ENCODE assay signal across 9 cellular contexts in genomic region chr14:63745858-63746425, GRCh38. TPM values are rescaled to one million over a fixed set of nuclear protein-coding genes. Genes with fewer than 3 reads are reported as not detected.
A peak's percentile ranks its signal among the peaks of the same experiment; 100 is the strongest.
DNase-seq lines count a peak whose midpoint lies in the region; ATAC-seq, FAIRE-seq and TF ChIP-seq lines count a peak whose summit lies in the region.
"Had no signal": no experiment of that assay in that cellular context is flagged by ENCODE, and none has a peak within 500 bp of the region (broad histone marks: within the 10 kb centered on the region; RNA-seq: fewer than 3 reads in every experiment).

No MANE protein-coding gene starts in this region.

- peak overlapping the region; percentile 76; the same call in 1 of the 2 replicates for H2AFZ ChIP-seq in GM23338
- H2AFZ ChIP-seq in Loucy (ENCODE audit: low read length) = peak overlapping the region; percentile 57

- H3K9me3 ChIP-seq in Loucy (ENCODE audit: insufficient read depth, low read depth, low read length) (no peaks in the 10 kb centered on the region), kidney (ENCODE audit: control insufficient read depth in 1 of 2, low read length in 2 of 2) (no peaks in the 10 kb centered on the region)
- H3K9me3 ChIP-seq: upper lobe of left lung had no signal

- peaks cover 3% of the 10 kb centered on the region for H3K27me3 Mint-ChIP-seq in GM23338 (ENCODE audit: insufficient read depth, low read depth, poor library complexity)

- H3K4me3 ChIP-seq in GM23338 = no peak overlapping the region
- no peak overlapping the region for H3K4me3 ChIP-seq in Loucy (ENCODE audit: low read length, poor library complexity, severe bottlenecking)
- no peak overlapping the region for H3K4me3 ChIP-seq in kidney (ENCODE audit: low read length in 2 of 2)
- no peak overlapping the region for H3K4me3 ChIP-seq in H7 (ENCODE audit: insufficient read depth, low read depth, low read length)
- H3K4me3 ChIP-seq: upper lobe of left lung had no signal

- no peaks in the 10 kb centered on the region for H3K4me1 ChIP-seq in GM23338 (ENCODE audit: insufficient read depth)
- peaks cover 7% of the 10 kb centered on the region for H3K4me1 ChIP-seq in Loucy (ENCODE audit: insufficient read depth, low read length, poor library complexity, severe bottlenecking)
- H3K4me1 ChIP-seq in kidney (ENCODE audit: control insufficient read depth in 1 of 2, insufficient read depth in 1 of 2, low read depth in 1 of 2, low read length in 2 of 2) = peaks cover 2 to 10% of the 10 kb centered on the region in 2 donors
- H3K4me1 ChIP-seq: upper lobe of left lung had no signal

- H3K36me3 Mint-ChIP-seq in GM23338 (ENCODE audit: low read depth) = no peaks in the 10 kb centered on the region

- H3K4me1 Mint-ChIP-seq in GM23338 = peaks cover 3% of the 10 kb centered on the region; the same call in 1 of the 3 replicates

- intact Hi-C loops in kidney (cut with DNase I) = no loop called here

- DNase-seq in GM23338 (ENCODE audit: low spot score) = no peak
- DNase-seq in kidney = no peak
- DNase-seq in NCI-H1417 treated with DMSO at 0.1 percent for 48 hours (lab: John Stamatoyannopoulos, UW) = no peak
- no peak for DNase-seq in activated T-cell treated with anti-CD3 and anti-CD28 coated beads, Interleukin-2, amount 50 U/mL, for 1 hour
- DNase-seq in H7 = no peak
- no peak for DNase-seq in NCI-H146 (lab: John Stamatoyannopoulos, UW)

- no peaks in the 10 kb centered on the region for H3K79me2 ChIP-seq in GM23338 (replicated peaks; ENCODE audit: insufficient read depth)
- H3K79me2 ChIP-seq in Loucy (ENCODE audit: insufficient read depth, low read length) = no peaks in the 10 kb centered on the region

- no peak for TF ChIP-seq CTCF in GM23338 (conservative IDR thresholded peaks at IDR 0.05; ENCODE audit: low read depth in 2 of 2)
- TF ChIP-seq CTCF in Loucy (conservative IDR thresholded peaks at IDR 0.05; ENCODE audit: low read length) = no peak
- TF ChIP-seq CTCF in kidney (IDR thresholded peaks at IDR 0.05; ENCODE audit: borderline replicate concordance, extremely low read depth, insufficient read depth) = no peak

- H3K27me3 ChIP-seq in GM23338 (ENCODE audit: insufficient read depth) = no peaks in the 10 kb centered on the region
- H3K27me3 ChIP-seq in Loucy (ENCODE audit: insufficient read depth, low read length, poor library complexity, severe bottlenecking) = no peaks in the 10 kb centered on the region
- H3K27me3 ChIP-seq in H7 (ENCODE audit: control insufficient read depth, insufficient read depth, low read length) = no peaks in the 10 kb centered on the region
- H3K27me3 ChIP-seq: upper lobe of left lung had no signal

- H3K9me3 Mint-ChIP-seq in GM23338 = no peaks in the 10 kb centered on the region

- H3K9ac ChIP-seq in Loucy (ENCODE audit: low read depth, low read length, poor library complexity, severe bottlenecking) (no peak overlapping the region), kidney (ENCODE audit: low read length in 2 of 2) (no peak overlapping the region)

- H3K27ac Mint-ChIP-seq in GM23338 = no peak overlapping the region; the same call in 1 of the 2 replicates

- no peak overlapping the region for H3K4me2 ChIP-seq in GM23338
- no peak overlapping the region for H3K4me2 ChIP-seq in Loucy (ENCODE audit: low read depth, low read length, poor library complexity, severe bottlenecking)

- no peak overlapping the region for H3K4me3 Mint-ChIP-seq in GM23338

- ATAC-seq in GM18517 (IDR thresholded peaks at IDR 0.05; ENCODE audit: unreplicated experiment) (peak; percentile 71), GM23338 (no peak)

- no peaks in the 10 kb centered on the region for H4K20me1 ChIP-seq in GM23338 (replicated peaks; ENCODE audit: insufficient read depth)
- H4K20me1 ChIP-seq in Loucy (ENCODE audit: insufficient read depth, low read length, poor library complexity, severe bottlenecking) = no peaks in the 10 kb centered on the region

- H3F3A ChIP-seq in GM23338 (replicated peaks; ENCODE audit: low read depth) (no peaks in the 10 kb centered on the region), Loucy (ENCODE audit: low read depth) (no peaks in the 10 kb centered on the region)

- H3K27ac ChIP-seq in GM23338 (ENCODE audit: low read depth) (no peak overlapping the region), kidney (ENCODE audit: low read depth in 2 of 2, low read length in 2 of 2) (peak overlapping the region; percentile 33 to 62)
- H3K27ac ChIP-seq: upper lobe of left lung had no signal

- no peaks in the 10 kb centered on the region for H3K9me2 ChIP-seq in GM23338 (ENCODE audit: insufficient read depth)
- no peaks in the 10 kb centered on the region for H3K9me2 ChIP-seq in Loucy (replicated peaks; ENCODE audit: low read depth, low read length)

- no peaks in the 10 kb centered on the region for H3K36me3 ChIP-seq in GM23338 (ENCODE audit: insufficient read depth)
- H3K36me3 ChIP-seq in Loucy (ENCODE audit: insufficient read depth, low read length) = no peaks in the 10 kb centered on the region
- no peaks in the 10 kb centered on the region for H3K36me3 ChIP-seq in kidney (ENCODE audit: control insufficient read depth in 1 of 2, insufficient read depth in 2 of 2, low read length in 2 of 2)
- no peaks in the 10 kb centered on the region for H3K36me3 ChIP-seq in H7 (replicated peaks; ENCODE audit: control insufficient read depth, insufficient read depth, low read length)
- H3K36me3 ChIP-seq: upper lobe of left lung had no signal

- FAIRE-seq in kidney (lab: Jason Lieb, UNC) = no peak

TF ChIP-seq in GM23338, 12 proteins besides CTCF, POLR2A, EP300 and RAD21 (continues in another document):
- TF ChIP-seq STAT1 (IDR thresholded peaks at IDR 0.05; ENCODE audit: unreplicated experiment) (no peak), ETS1 (IDR thresholded peaks at IDR 0.05) (no peak), REST (IDR thresholded peaks at IDR 0.05; ENCODE audit: unreplicated experiment) (no peak), EZH2phosphoT487 (IDR thresholded peaks at IDR 0.05; ENCODE audit: unreplicated experiment) (no peak), EZH2 (IDR thresholded peaks at IDR 0.05; ENCODE audit: low read depth, unreplicated experiment) (no peak), JUNB (IDR thresholded peaks at IDR 0.05; ENCODE audit: unreplicated experiment) (no peak)

RNA-seq across cellular contexts. Expression of gene SGPP1, which starts 18.1 kb away (rescaled TPM):
- total RNA-seq in GM23338 (2014; rRNA removed; shearing (Covaris generic)) = 11.1 and 14.1 TPM in 2 replicates
- polyA plus RNA-seq in GM23338 (2016; fragmentation: Nextera tagmentation; extraction: Ambion mirVana) (4.2 and 4.3 TPM in 2 replicates), kidney (ENCODE audit: insufficient read depth, low read depth, low replicate concordance) (24.0 TPM)
- 20.9 TPM for total RNA-seq in kidney
- 12.5 and 15.0 TPM in 2 replicates for total RNA-seq in H7 (2014; rRNA removed; shearing (Covaris generic))
